In genomic region chr3:120147072-120147871, GRCh38 we compare ENCODE assay signal across 1 cellular context.
TF ChIP-seq lines count a peak whose summit lies in the region.

No MANE protein-coding gene starts in this region.

TF ChIP-seq in HepG2, 621 proteins besides CTCF, POLR2A, EP300 and RAD21 (continued from another document and continues in another):
- TF ChIP-seq FOXP4 (CRISPR knock-in tag; IDR thresholded peaks at IDR 0.05) (peak; percentile 64), NCOR1 (IDR thresholded peaks at IDR 0.05; ENCODE audit: borderline replicate concordance, low read length) (no peak), DMAP1 (CRISPR knock-in tag; IDR thresholded peaks at IDR 0.05) (no peak), PHF5A (CRISPR knock-in tag; IDR thresholded peaks at IDR 0.05; ENCODE audit: low read depth, unreplicated experiment) (no peak), MXD4 (CRISPR knock-in tag; IDR thresholded peaks at IDR 0.05) (no peak), ETV5 (CRISPR knock-in tag; IDR thresholded peaks at IDR 0.05; ENCODE audit: borderline replicate concordance) (peak; percentile 39; the same call in 1 of the 2 replicates), NR3C1 (CRISPR knock-in tag; IDR thresholded peaks at IDR 0.05) (no peak), NONO (IDR thresholded peaks at IDR 0.05) (no peak), NONO (CRISPR knock-in tag; conservative IDR thresholded peaks at IDR 0.05) (no peak), STAG1 (CRISPR knock-in tag; IDR thresholded peaks at IDR 0.05) (peak; percentile 66), FOXP1 (IDR thresholded peaks at IDR 0.05) (no peak), FOXP1 (CRISPR knock-in tag; IDR thresholded peaks at IDR 0.05) (peak; percentile 53), MTA1 (CRISPR knock-in tag; IDR thresholded peaks at IDR 0.05; ENCODE audit: borderline replicate concordance) (no peak), ZNF407 (CRISPR knock-in tag; IDR thresholded peaks at IDR 0.05; ENCODE audit: not compliant biosample characterization) (no peak), HHEX (CRISPR knock-in tag; IDR thresholded peaks at IDR 0.05) (no peak), ZNF296 (CRISPR knock-in tag; conservative IDR thresholded peaks at IDR 0.05) (no peak), NFATC3 (CRISPR knock-in tag; IDR thresholded peaks at IDR 0.05) (no peak), ZNF619 (CRISPR knock-in tag; IDR thresholded peaks at IDR 0.05) (no peak), SOX5 (CRISPR knock-in tag; IDR thresholded peaks at IDR 0.05; ENCODE audit: borderline replicate concordance) (peak; percentile 67; the same call in 1 of the 2 replicates), SP140L (CRISPR knock-in tag; IDR thresholded peaks at IDR 0.05; ENCODE audit: borderline replicate concordance) (no peak)
- TF ChIP-seq, protein P1, sequence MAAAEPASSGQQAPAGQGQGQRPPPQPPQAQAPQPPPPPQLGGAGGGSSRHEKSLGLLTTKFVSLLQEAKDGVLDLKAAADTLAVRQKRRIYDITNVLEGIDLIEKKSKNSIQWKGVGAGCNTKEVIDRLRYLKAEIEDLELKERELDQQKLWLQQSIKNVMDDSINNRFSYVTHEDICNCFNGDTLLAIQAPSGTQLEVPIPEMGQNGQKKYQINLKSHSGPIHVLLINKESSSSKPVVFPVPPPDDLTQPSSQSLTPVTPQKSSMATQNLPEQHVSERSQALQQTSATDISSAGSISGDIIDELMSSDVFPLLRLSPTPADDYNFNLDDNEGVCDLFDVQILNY (CRISPR knock-in tag; conservative IDR thresholded peaks at IDR 0.05): no peak
- TF ChIP-seq, protein P2, sequence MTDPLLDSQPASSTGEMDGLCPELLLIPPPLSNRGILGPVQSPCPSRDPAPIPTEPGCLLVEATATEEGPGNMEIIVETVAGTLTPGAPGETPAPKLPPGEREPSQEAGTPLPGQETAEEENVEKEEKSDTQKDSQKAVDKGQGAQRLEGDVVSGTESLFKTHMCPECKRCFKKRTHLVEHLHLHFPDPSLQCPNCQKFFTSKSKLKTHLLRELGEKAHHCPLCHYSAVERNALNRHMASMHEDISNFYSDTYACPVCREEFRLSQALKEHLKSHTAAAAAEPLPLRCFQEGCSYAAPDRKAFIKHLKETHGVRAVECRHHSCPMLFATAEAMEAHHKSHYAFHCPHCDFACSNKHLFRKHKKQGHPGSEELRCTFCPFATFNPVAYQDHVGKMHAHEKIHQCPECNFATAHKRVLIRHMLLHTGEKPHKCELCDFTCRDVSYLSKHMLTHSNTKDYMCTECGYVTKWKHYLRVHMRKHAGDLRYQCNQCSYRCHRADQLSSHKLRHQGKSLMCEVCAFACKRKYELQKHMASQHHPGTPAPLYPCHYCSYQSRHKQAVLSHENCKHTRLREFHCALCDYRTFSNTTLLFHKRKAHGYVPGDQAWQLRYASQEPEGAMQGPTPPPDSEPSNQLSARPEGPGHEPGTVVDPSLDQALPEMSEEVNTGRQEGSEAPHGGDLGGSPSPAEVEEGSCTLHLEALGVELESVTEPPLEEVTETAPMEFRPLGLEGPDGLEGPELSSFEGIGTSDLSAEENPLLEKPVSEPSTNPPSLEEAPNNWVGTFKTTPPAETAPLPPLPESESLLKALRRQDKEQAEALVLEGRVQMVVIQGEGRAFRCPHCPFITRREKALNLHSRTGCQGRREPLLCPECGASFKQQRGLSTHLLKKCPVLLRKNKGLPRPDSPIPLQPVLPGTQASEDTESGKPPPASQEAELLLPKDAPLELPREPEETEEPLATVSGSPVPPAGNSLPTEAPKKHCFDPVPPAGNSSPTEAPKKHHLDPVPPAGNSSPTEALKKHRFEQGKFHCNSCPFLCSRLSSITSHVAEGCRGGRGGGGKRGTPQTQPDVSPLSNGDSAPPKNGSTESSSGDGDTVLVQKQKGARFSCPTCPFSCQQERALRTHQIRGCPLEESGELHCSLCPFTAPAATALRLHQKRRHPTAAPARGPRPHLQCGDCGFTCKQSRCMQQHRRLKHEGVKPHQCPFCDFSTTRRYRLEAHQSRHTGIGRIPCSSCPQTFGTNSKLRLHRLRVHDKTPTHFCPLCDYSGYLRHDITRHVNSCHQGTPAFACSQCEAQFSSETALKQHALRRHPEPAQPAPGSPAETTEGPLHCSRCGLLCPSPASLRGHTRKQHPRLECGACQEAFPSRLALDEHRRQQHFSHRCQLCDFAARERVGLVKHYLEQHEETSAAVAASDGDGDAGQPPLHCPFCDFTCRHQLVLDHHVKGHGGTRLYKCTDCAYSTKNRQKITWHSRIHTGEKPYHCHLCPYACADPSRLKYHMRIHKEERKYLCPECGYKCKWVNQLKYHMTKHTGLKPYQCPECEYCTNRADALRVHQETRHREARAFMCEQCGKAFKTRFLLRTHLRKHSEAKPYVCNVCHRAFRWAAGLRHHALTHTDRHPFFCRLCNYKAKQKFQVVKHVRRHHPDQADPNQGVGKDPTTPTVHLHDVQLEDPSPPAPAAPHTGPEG (CRISPR knock-in tag; IDR thresholded peaks at IDR 0.05): no peak
- TF ChIP-seq, protein P3, sequence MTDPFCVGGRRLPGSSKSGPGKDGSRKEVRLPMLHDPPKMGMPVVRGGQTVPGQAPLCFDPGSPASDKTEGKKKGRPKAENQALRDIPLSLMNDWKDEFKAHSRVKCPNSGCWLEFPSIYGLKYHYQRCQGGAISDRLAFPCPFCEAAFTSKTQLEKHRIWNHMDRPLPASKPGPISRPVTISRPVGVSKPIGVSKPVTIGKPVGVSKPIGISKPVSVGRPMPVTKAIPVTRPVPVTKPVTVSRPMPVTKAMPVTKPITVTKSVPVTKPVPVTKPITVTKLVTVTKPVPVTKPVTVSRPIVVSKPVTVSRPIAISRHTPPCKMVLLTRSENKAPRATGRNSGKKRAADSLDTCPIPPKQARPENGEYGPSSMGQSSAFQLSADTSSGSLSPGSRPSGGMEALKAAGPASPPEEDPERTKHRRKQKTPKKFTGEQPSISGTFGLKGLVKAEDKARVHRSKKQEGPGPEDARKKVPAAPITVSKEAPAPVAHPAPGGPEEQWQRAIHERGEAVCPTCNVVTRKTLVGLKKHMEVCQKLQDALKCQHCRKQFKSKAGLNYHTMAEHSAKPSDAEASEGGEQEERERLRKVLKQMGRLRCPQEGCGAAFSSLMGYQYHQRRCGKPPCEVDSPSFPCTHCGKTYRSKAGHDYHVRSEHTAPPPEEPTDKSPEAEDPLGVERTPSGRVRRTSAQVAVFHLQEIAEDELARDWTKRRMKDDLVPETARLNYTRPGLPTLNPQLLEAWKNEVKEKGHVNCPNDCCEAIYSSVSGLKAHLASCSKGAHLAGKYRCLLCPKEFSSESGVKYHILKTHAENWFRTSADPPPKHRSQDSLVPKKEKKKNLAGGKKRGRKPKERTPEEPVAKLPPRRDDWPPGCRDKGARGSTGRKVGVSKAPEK (CRISPR knock-in tag; IDR thresholded peaks at IDR 0.05; ENCODE audit: borderline replicate concordance): no peak
- TF ChIP-seq, protein P4, sequence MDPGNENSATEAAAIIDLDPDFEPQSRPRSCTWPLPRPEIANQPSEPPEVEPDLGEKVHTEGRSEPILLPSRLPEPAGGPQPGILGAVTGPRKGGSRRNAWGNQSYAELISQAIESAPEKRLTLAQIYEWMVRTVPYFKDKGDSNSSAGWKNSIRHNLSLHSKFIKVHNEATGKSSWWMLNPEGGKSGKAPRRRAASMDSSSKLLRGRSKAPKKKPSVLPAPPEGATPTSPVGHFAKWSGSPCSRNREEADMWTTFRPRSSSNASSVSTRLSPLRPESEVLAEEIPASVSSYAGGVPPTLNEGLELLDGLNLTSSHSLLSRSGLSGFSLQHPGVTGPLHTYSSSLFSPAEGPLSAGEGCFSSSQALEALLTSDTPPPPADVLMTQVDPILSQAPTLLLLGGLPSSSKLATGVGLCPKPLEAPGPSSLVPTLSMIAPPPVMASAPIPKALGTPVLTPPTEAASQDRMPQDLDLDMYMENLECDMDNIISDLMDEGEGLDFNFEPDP (CRISPR knock-in tag; conservative IDR thresholded peaks at IDR 0.05): no peak
- TF ChIP-seq, protein P5, sequence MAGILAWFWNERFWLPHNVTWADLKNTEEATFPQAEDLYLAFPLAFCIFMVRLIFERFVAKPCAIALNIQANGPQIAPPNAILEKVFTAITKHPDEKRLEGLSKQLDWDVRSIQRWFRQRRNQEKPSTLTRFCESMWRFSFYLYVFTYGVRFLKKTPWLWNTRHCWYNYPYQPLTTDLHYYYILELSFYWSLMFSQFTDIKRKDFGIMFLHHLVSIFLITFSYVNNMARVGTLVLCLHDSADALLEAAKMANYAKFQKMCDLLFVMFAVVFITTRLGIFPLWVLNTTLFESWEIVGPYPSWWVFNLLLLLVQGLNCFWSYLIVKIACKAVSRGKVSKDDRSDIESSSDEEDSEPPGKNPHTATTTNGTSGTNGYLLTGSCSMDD (CRISPR knock-in tag; IDR thresholded peaks at IDR 0.05): no peak
- TF ChIP-seq, protein P6, sequence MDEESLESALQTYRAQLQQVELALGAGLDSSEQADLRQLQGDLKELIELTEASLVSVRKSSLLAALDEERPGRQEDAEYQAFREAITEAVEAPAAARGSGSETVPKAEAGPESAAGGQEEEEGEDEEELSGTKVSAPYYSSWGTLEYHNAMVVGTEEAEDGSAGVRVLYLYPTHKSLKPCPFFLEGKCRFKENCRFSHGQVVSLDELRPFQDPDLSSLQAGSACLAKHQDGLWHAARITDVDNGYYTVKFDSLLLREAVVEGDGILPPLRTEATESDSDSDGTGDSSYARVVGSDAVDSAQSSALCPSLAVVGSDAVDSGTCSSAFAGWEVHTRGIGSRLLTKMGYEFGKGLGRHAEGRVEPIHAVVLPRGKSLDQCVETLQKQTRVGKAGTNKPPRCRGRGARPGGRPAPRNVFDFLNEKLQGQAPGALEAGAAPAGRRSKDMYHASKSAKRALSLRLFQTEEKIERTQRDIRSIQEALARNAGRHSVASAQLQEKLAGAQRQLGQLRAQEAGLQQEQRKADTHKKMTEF (CRISPR knock-in tag; IDR thresholded peaks at IDR 0.05): no peak
